12 cellular contexts compared by ENCODE assay signal in genomic region chr1:155646307-155646706, GRCh38. TPM values are rescaled to one million over a fixed set of nuclear protein-coding genes. Genes with fewer than 3 reads are reported as not detected.
DNase-seq lines count a peak whose midpoint lies in the region; ATAC-seq, FAIRE-seq and TF ChIP-seq lines count a peak whose summit lies in the region.
"Had no signal": no experiment of that assay in that cellular context is flagged by ENCODE, and none has a peak within 500 bp of the region (broad histone marks: within the 10 kb centered on the region; RNA-seq: fewer than 3 reads in every experiment).

No MANE protein-coding gene starts in this region.

- no peaks in the 10 kb centered on the region for H3K36me3 ChIP-seq in Karpas-422 (ENCODE audit: insufficient read depth, low read length)
- H3K36me3 ChIP-seq in keratinocyte (ENCODE audit: control insufficient read depth in 2 of 2, extremely low read depth in 1 of 2, insufficient read depth in 2 of 2, low read length in 2 of 2), result peaks cover 0 to 10% of the 10 kb centered on the region in 2 experiments
- H3K36me3 ChIP-seq in upper lobe of left lung, result no peaks in the 10 kb centered on the region
- no peaks in the 10 kb centered on the region for H3K36me3 ChIP-seq in vagina

- no peaks in the 10 kb centered on the region for H4K20me1 ChIP-seq in Karpas-422 (ENCODE audit: insufficient read depth, low read depth, low read length)
- H4K20me1 ChIP-seq in keratinocyte (ENCODE audit: control insufficient read depth, extremely low read depth, insufficient read depth, low read length), result no peaks in the 10 kb centered on the region

- TF ChIP-seq CTCF in AG09319 (IDR thresholded peaks at IDR 0.05; ENCODE audit: low read depth, low read length), result no peak
- no peak for TF ChIP-seq CTCF in astrocyte of the spinal cord (IDR thresholded peaks at IDR 0.05; ENCODE audit: low read depth, low read length)
- TF ChIP-seq CTCF in keratinocyte (optimal IDR thresholded peaks at IDR 0.05 in 1 of 3, IDR thresholded peaks at IDR 0.05 in 1 of 3, conservative IDR thresholded peaks at IDR 0.05 in 1 of 3; ENCODE audit: extremely low read depth in 1 of 3, insufficient read depth in 2 of 3, low read length in 3 of 3), result no peak
- no peak for TF ChIP-seq CTCF in upper lobe of left lung (IDR thresholded peaks at IDR 0.05)
- no peak for TF ChIP-seq CTCF in vagina (IDR thresholded peaks at IDR 0.05)

- H3K4me2 ChIP-seq in Karpas-422 (ENCODE audit: low read depth, low read length, poor library complexity, severe bottlenecking) (no peak overlapping the region), keratinocyte (ENCODE audit: control insufficient read depth, extremely low read depth, insufficient read depth, low read depth, low read length) (peak overlapping the region; percentile 45)
- H3K4me2 ChIP-seq: GM23338 had no signal

- no peak for ATAC-seq in GM21619 (IDR thresholded peaks at IDR 0.05; ENCODE audit: unreplicated experiment)
- ATAC-seq in GM21737 (IDR thresholded peaks at IDR 0.05; ENCODE audit: unreplicated experiment), result no peak
- ATAC-seq in upper lobe of left lung (ENCODE audit: low FRiP score in 2 of 2), result no peak
- ATAC-seq: GM23338 had no signal

- H3K4me3 ChIP-seq in Karpas-422 (ENCODE audit: low read length) (no peak overlapping the region), astrocyte of the spinal cord (ENCODE audit: low read depth, low read length) (no peak overlapping the region), keratinocyte (ENCODE audit: control insufficient read depth in 2 of 3, extremely low read depth in 1 of 3, insufficient read depth in 2 of 3, low read depth in 1 of 3, low read length in 3 of 3) (no peak overlapping the region), upper lobe of left lung (no peak overlapping the region), vagina (no peak overlapping the region)
- H3K4me3 ChIP-seq: GM23338 had no signal

- WGBS in upper lobe of left lung, 2 donors, result 62 to 79% methylated on average over 2 of the region's 2 CpGs

- TF ChIP-seq POLR2A in upper lobe of left lung (IDR thresholded peaks at IDR 0.05) (no peak), vagina (IDR thresholded peaks at IDR 0.05) (no peak)

- H3K9me1 ChIP-seq in keratinocyte (ENCODE audit: control insufficient read depth, extremely low read depth, insufficient read depth, low read length), result no peaks in the 10 kb centered on the region

- no peak for TF ChIP-seq EP300 in upper lobe of left lung (IDR thresholded peaks at IDR 0.05)

- in situ Hi-C loops in astrocyte of the spinal cord (cut with HindIII; ENCODE audit: low sequenced_read_pairs), result no loop called here

- H3K9me3 ChIP-seq in Karpas-422 (ENCODE audit: low read length) (peaks cover 12% of the 10 kb centered on the region), keratinocyte (ENCODE audit: control insufficient read depth, low read depth, low read length) (peaks cover 5% of the 10 kb centered on the region), upper lobe of left lung (peaks cover 0 to 20% (median 10%) of the 10 kb centered on the region in 4 donors), vagina (peaks cover 8% of the 10 kb centered on the region)

- DNase-seq in AG09319 (ENCODE audit: extremely low read depth, low read depth) (peak; percentile 7), Karpas-422 (peak; percentile 55), astrocyte of the spinal cord (ENCODE audit: low read depth, low spot score) (peak; percentile 32), keratinocyte (ENCODE audit: low read depth, low spot score) (no peak), upper lobe of left lung (no peak), vagina (ENCODE audit: extremely low spot score in 2 of 2) (no peak)
- DNase-seq: CD4-positive, CD25-positive, alpha-beta regulatory T cell; stimulated activated CD4-positive, alpha-beta T cell treated with anti-CD3 and anti-CD28 coated beads, Interleukin-4, amount 100 ng/mL, for 24 hours had no signal

- H2AFZ ChIP-seq in Karpas-422 (ENCODE audit: low read length) (no peak overlapping the region), keratinocyte (ENCODE audit: control insufficient read depth, low read length) (no peak overlapping the region)
- H2AFZ ChIP-seq: parathyroid adenoma had no signal

- no peaks in the 10 kb centered on the region for H3K9me2 ChIP-seq in Karpas-422 (replicated peaks; ENCODE audit: insufficient read depth, low read length)

- peaks cover 6% of the 10 kb centered on the region for H3K4me1 ChIP-seq in Karpas-422 (ENCODE audit: low read length)
- H3K4me1 ChIP-seq in keratinocyte (ENCODE audit: control insufficient read depth, extremely low read depth, insufficient read depth, low read length), result peaks cover 34% of the 10 kb centered on the region
- peaks cover 4 to 23% (median 11%) of the 10 kb centered on the region in 4 donors for H3K4me1 ChIP-seq in upper lobe of left lung
- H3K4me1 ChIP-seq in vagina, result peaks cover 45% of the 10 kb centered on the region
- H3K4me1 ChIP-seq: parathyroid adenoma had no signal

- intact Hi-C loops in vagina (cut with DNase I), result no loop called here

- no peak for FAIRE-seq in keratinocyte (lab: Jason Lieb, UNC)

- H3K27ac ChIP-seq in Karpas-422 (ENCODE audit: low read length) (no peak overlapping the region), keratinocyte (ENCODE audit: control insufficient read depth, insufficient read depth, low read length) (no peak overlapping the region), upper lobe of left lung (no peak overlapping the region), vagina (no peak overlapping the region)
- H3K27ac ChIP-seq: parathyroid adenoma had no signal

- H3K9ac ChIP-seq in Karpas-422 (ENCODE audit: low read length) (no peak overlapping the region), keratinocyte (ENCODE audit: control insufficient read depth, extremely low read depth, insufficient read depth, low read length) (no peak overlapping the region)
- H3K9ac ChIP-seq: parathyroid adenoma had no signal

- no peaks in the 10 kb centered on the region; the same call in 1 of the 2 replicates for H3K27me3 ChIP-seq in Karpas-422 (ENCODE audit: low read length)
- H3K27me3 ChIP-seq in keratinocyte (ENCODE audit: control insufficient read depth, extremely low read depth, insufficient read depth, low read length), result no peaks in the 10 kb centered on the region
- no peaks in the 10 kb centered on the region for H3K27me3 ChIP-seq in upper lobe of left lung
- H3K27me3 ChIP-seq in vagina, result no peaks in the 10 kb centered on the region

- H3K79me2 ChIP-seq in Karpas-422 (ENCODE audit: low read length), result no peaks in the 10 kb centered on the region
- peaks cover 4% of the 10 kb centered on the region for H3K79me2 ChIP-seq in keratinocyte (ENCODE audit: control insufficient read depth, insufficient read depth, low read length)
- H3K79me2 ChIP-seq: parathyroid adenoma had no signal

- dilution Hi-C loops in keratinocyte (cut with MboI; ENCODE audit: extremely low pct_ligation_motif_present, low sequenced_read_pairs), result no loop called here

RNA-seq across cellular contexts. Expression of gene MSTO1, which starts 36.3 kb away (rescaled TPM):
- total RNA-seq in Karpas-422 (2014; rRNA removed; shearing (Covaris generic); ENCODE audit: low replicate concordance), result 55.2 and 56.9 TPM in 2 replicates
- 25.4 to 41.1 TPM (median 30.5 TPM) in 3 replicates for polyA plus RNA-seq in keratinocyte
- polyA plus RNA-seq in keratinocyte (2011; ENCODE audit: low read depth), result 10.1 TPM
- polyA plus RNA-seq in keratinocyte (2011; cell fraction: cytosol; rRNA removed), result 22.3 and 23.0 TPM in 2 replicates
- polyA plus RNA-seq in keratinocyte (2011; cell fraction: nucleus; rRNA removed), result 78.4 and 94.8 TPM in 2 replicates
- polyA plus RNA-seq in keratinocyte (2012; ENCODE audit: low replicate concordance), result 22.1 and 44.4 TPM in 2 replicates
- 39.8 to 71.2 TPM (median 42.2 TPM) in 3 replicates for polyA minus RNA-seq in keratinocyte
- polyA minus RNA-seq in keratinocyte (2011; cell fraction: cytosol; rRNA and poly(A)+ RNA removed), result 19.4 TPM
- polyA minus RNA-seq in keratinocyte (2011; cell fraction: nucleus; rRNA and poly(A)+ RNA removed), result 32.3 and 42.7 TPM in 2 replicates
- total RNA-seq in upper lobe of left lung, result 10 to 100 TPM; 17.4 to 82.8 (median 27.2) TPM
- 38.1 TPM for total RNA-seq in vagina

RNA-seq across cellular contexts. Expression of gene YY1AP1, which starts 42.3 kb away (rescaled TPM):
- total RNA-seq in Karpas-422 (2014; rRNA removed; shearing (Covaris generic); ENCODE audit: low replicate concordance), result 54.4 and 67.0 TPM in 2 replicates
- 33.0 to 79.1 TPM (median 45.2 TPM) in 3 replicates for polyA plus RNA-seq in keratinocyte
- 115 TPM for polyA plus RNA-seq in keratinocyte (2011; ENCODE audit: low read depth)
- polyA plus RNA-seq in keratinocyte (2011; cell fraction: cytosol; rRNA removed), result 31.9 and 43.7 TPM in 2 replicates
- 49.0 and 54.0 TPM in 2 replicates for polyA plus RNA-seq in keratinocyte (2011; cell fraction: nucleus; rRNA removed)
- polyA plus RNA-seq in keratinocyte (2012; ENCODE audit: low replicate concordance), result 29.2 and 35.9 TPM in 2 replicates
- 36.3 to 49.5 TPM (median 40.4 TPM) in 3 replicates for polyA minus RNA-seq in keratinocyte
- 23.0 TPM for polyA minus RNA-seq in keratinocyte (2011; cell fraction: cytosol; rRNA and poly(A)+ RNA removed)
- polyA minus RNA-seq in keratinocyte (2011; cell fraction: nucleus; rRNA and poly(A)+ RNA removed), result 14.6 and 19.9 TPM in 2 replicates
- total RNA-seq in upper lobe of left lung (100 to 1,000 TPM in 3 of 6 donors, 10 to 100 TPM in 3; 49.3 to 225 (median 89.9) TPM), vagina (116 TPM)

RNA-seq across cellular contexts. Expression of gene DAP3, which starts 42.6 kb away (rescaled TPM):
- 102 and 107 TPM in 2 replicates for total RNA-seq in Karpas-422 (2014; rRNA removed; shearing (Covaris generic); ENCODE audit: low replicate concordance)
- 160 to 210 TPM (median 203 TPM) in 3 replicates for polyA plus RNA-seq in keratinocyte
- 113 TPM for polyA plus RNA-seq in keratinocyte (2011; ENCODE audit: low read depth)
- polyA plus RNA-seq in keratinocyte (2011; cell fraction: cytosol; rRNA removed), result 114 and 158 TPM in 2 replicates
- polyA plus RNA-seq in keratinocyte (2011; cell fraction: nucleus; rRNA removed), result 195 and 227 TPM in 2 replicates
- 107 and 153 TPM in 2 replicates for polyA plus RNA-seq in keratinocyte (2012; ENCODE audit: low replicate concordance)
- 81.6 to 167 TPM (median 162 TPM) in 3 replicates for polyA minus RNA-seq in keratinocyte
- 102 TPM for polyA minus RNA-seq in keratinocyte (2011; cell fraction: cytosol; rRNA and poly(A)+ RNA removed)
- 80.3 and 122 TPM in 2 replicates for polyA minus RNA-seq in keratinocyte (2011; cell fraction: nucleus; rRNA and poly(A)+ RNA removed)
- total RNA-seq in upper lobe of left lung (100 to 1,000 TPM in 3 of 6 donors, 10 to 100 TPM in 3; 60.8 to 233 (median 100) TPM), vagina (129 TPM)

Comparison
In these comparisons a context has a peak if more than half of its experiments do, and no peak if none do; other contexts are left out.
1. DNase-seq: peak in AG09319 (single experiment), Karpas-422 (single experiment) and astrocyte of the spinal cord (single experiment); none in keratinocyte (single experiment), upper lobe of left lung (0 of 2) and vagina (0 of 2).